ENCODE assay signal across 12 cellular contexts in the genomic region with DNA sequence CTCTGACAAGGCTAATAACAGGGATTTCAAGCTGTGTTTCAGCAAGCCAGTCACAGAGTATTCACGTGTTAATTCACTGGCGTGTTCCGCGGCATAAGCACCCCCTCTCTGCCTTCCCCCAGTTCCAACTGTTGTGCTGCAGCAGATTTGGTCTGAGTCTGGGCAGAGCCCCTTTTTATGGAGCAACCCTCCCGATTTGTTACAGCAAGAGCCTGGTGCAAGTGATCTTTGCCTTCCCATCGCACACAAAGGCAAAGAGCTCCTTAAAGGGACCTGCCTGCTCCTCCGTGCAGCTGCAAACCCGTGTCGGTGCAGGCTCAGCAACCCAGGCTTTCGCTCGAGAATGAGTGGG.
DNase-seq lines count a peak whose midpoint lies in the region; ATAC-seq and TF ChIP-seq lines count a peak whose summit lies in the region.
"Had no signal": no experiment of that assay in that cellular context is flagged by ENCODE, and none has a peak within 500 bp of the region (broad histone marks: within the 10 kb centered on the region; RNA-seq: fewer than 3 reads in every experiment).

No MANE protein-coding gene starts in this region.

- TF ChIP-seq CTCF in heart left ventricle (IDR thresholded peaks at IDR 0.05): no peak
- TF ChIP-seq CTCF in right atrium auricular region (IDR thresholded peaks at IDR 0.05): no peak
- no peak for TF ChIP-seq CTCF in coronary artery (IDR thresholded peaks at IDR 0.05)
- no peak for TF ChIP-seq CTCF in nephron (IDR thresholded peaks at IDR 0.05; ENCODE audit: unreplicated experiment in 3 of 3)
- TF ChIP-seq CTCF in type B pancreatic cell (conservative IDR thresholded peaks at IDR 0.05): no peak

- H3K27me3 Mint-ChIP-seq in nephron (ENCODE audit: low read depth) (peaks cover 59% of the 10 kb centered on the region), type B pancreatic cell (peaks cover 68% of the 10 kb centered on the region)

- 8 to 18% (median 13%) methylated on average over 7 to 11 of the region's 11 CpGs for WGBS in heart left ventricle, 4 donors

- intact Hi-C loops in heart left ventricle (cut with DNase I): no loop called here

- H3K9me3 Mint-ChIP-seq in nephron (no peaks in the 10 kb centered on the region), type B pancreatic cell (no peaks in the 10 kb centered on the region)

- H3K27ac Mint-ChIP-seq in nephron (no peak overlapping the region), type B pancreatic cell (no peak overlapping the region)

- H3K4me1 Mint-ChIP-seq in nephron: peaks cover 14% of the 10 kb centered on the region
- peaks cover 10% of the 10 kb centered on the region for H3K4me1 Mint-ChIP-seq in type B pancreatic cell (ENCODE audit: unreplicated experiment)

- peak in 2 of 4 donors; percentile 36 to 37 for ATAC-seq in heart left ventricle
- no peak for ATAC-seq in HG03039 (IDR thresholded peaks at IDR 0.05; ENCODE audit: unreplicated experiment)
- no peak for ATAC-seq in GM19455 (IDR thresholded peaks at IDR 0.05; ENCODE audit: unreplicated experiment)
- ATAC-seq in HG03097 (IDR thresholded peaks at IDR 0.05; ENCODE audit: low FRiP score, unreplicated experiment): no peak

- no peak for TF ChIP-seq POLR2A in heart left ventricle (IDR thresholded peaks at IDR 0.05)

- H3K4me3 ChIP-seq in heart left ventricle: peak overlapping the region in 11 of 12 donors; percentile 8 to 58 (median 47)
- peak overlapping the region in 1 of 2 donors; percentile 43 for H3K4me3 ChIP-seq in right atrium auricular region
- peak overlapping the region; percentile 69 for H3K4me3 ChIP-seq in coronary artery
- H3K4me3 ChIP-seq: PC-9 had no signal

- H3K36me3 Mint-ChIP-seq in nephron (ENCODE audit: low read depth) (no peaks in the 10 kb centered on the region), type B pancreatic cell (no peaks in the 10 kb centered on the region)

- H3K27me3 ChIP-seq in heart left ventricle (peaks cover 0 to 53% (median 20%) of the 10 kb centered on the region in 9 donors), right atrium auricular region (peaks cover 0 to 9% of the 10 kb centered on the region in 2 donors)

- DNase-seq in heart left ventricle (no peak), right atrium auricular region (ENCODE audit: low spot score) (no peak), coronary artery (ENCODE audit: low spot score) (no peak), type B pancreatic cell (ENCODE audit: extremely low spot score, unreplicated experiment) (no peak)
- DNase-seq: NCI-H187; PC-9; stimulated activated CD4-positive, alpha-beta T cell treated with anti-CD3 and anti-CD28 coated beads, Interleukin-4, amount 100 ng/mL, for 1 hour had no signal

- peak overlapping the region in 2 of 3 experiments; percentile 71 to 80 for H3K4me3 Mint-ChIP-seq in nephron
- peak overlapping the region; percentile 81 for H3K4me3 Mint-ChIP-seq in type B pancreatic cell

- H3K9me3 ChIP-seq in heart left ventricle (no peaks in the 10 kb centered on the region), right atrium auricular region (no peaks in the 10 kb centered on the region)

- H3K27ac ChIP-seq in heart left ventricle: no peak overlapping the region
- no peak overlapping the region for H3K27ac ChIP-seq in right atrium auricular region
- no peak overlapping the region for H3K27ac ChIP-seq in coronary artery
- H3K27ac ChIP-seq: PC-9, VCaP had no signal

- peaks cover 0 to 20% (median 12%) of the 10 kb centered on the region in 12 donors for H3K4me1 ChIP-seq in heart left ventricle
- H3K4me1 ChIP-seq in right atrium auricular region: peaks cover 0 to 16% of the 10 kb centered on the region in 2 donors

- H3K36me3 ChIP-seq in heart left ventricle: no peaks in the 10 kb centered on the region
- H3K36me3 ChIP-seq in right atrium auricular region: no peaks in the 10 kb centered on the region
